1 cellular context compared by ENCODE assay signal in genomic region chr5:62690421-62690820, GRCh38.
TF ChIP-seq lines count a peak whose summit lies in the region.

No MANE protein-coding gene starts in this region.

TF ChIP-seq in WTC11, 78 proteins besides CTCF, POLR2A, EP300 and RAD21 (continued from another document):
- TF ChIP-seq ZNF512 (CRISPR knock-in tag; IDR thresholded peaks at IDR 0.05; ENCODE audit: borderline replicate concordance) (no peak), ZBTB43 (CRISPR knock-in tag; IDR thresholded peaks at IDR 0.05) (no peak), ESRRA (CRISPR knock-in tag; IDR thresholded peaks at IDR 0.05; ENCODE audit: borderline replicate concordance) (no peak)
